In genomic region chr7:98194186-98194585, GRCh38 we compare ENCODE assay signal across 26 cellular contexts. TPM values are rescaled to one million over a fixed set of nuclear protein-coding genes. Genes with fewer than 3 reads are reported as not detected.
DNase-seq lines count a peak whose midpoint lies in the region; ATAC-seq, FAIRE-seq and TF ChIP-seq lines count a peak whose summit lies in the region.
"Had no signal": no experiment of that assay in that cellular context is flagged by ENCODE, and none has a peak within 500 bp of the region (broad histone marks: within the 10 kb centered on the region; RNA-seq: fewer than 3 reads in every experiment).

No MANE protein-coding gene starts in this region.

- POLR2A ChIA-PET in HEK293 (lab: Yijun Ruan, JAX): no interaction called here
- POLR2A ChIA-PET in HEK293T (lab: Yijun Ruan, JAX): no interaction called here

- ATAC-seq in activated CD8-positive, alpha-beta memory T cell treated with anti-CD3 and anti-CD28 coated beads, Interleukin-2, amount 10 ng/mL, durations not matched to agents 7 days and 5 days: no peak
- no peak for ATAC-seq in right cardiac atrium
- no peak for ATAC-seq in GM21423 (IDR thresholded peaks at IDR 0.05; ENCODE audit: unreplicated experiment)
- ATAC-seq: A549; CD8-positive, alpha-beta T cell had no signal

- H3K4me1 ChIP-seq in HEK293 (ENCODE audit: control insufficient read depth, insufficient read depth, low read length): no peaks in the 10 kb centered on the region
- H3K4me1 ChIP-seq in astrocyte (ENCODE audit: insufficient read depth, low read length): no peaks in the 10 kb centered on the region
- H3K4me1 ChIP-seq in right cardiac atrium (ENCODE audit: control insufficient read depth, insufficient read depth, low read length): no peaks in the 10 kb centered on the region
- H3K4me1 ChIP-seq: A549, Caco-2 had no signal

- no peak overlapping the region for H3K4me3 Mint-ChIP-seq in activated CD8-positive, alpha-beta memory T cell treated with anti-CD3 and anti-CD28 coated beads, Interleukin-2, amount 10 ng/mL, durations not matched to agents 7 days and 5 days
- H3K4me3 Mint-ChIP-seq in astrocyte (ENCODE audit: unreplicated experiment): no peak overlapping the region
- peak overlapping the region; percentile 47 for H3K4me3 Mint-ChIP-seq in endothelial cell (ENCODE audit: unreplicated experiment)
- H3K4me3 Mint-ChIP-seq: B cell; CD4-positive, alpha-beta T cell; CD8-positive, alpha-beta T cell had no signal

- no peaks in the 10 kb centered on the region for H3K9me3 ChIP-seq in HEK293 (ENCODE audit: control insufficient read depth, insufficient read depth, low read depth, low read length)
- H3K9me3 ChIP-seq in astrocyte (ENCODE audit: insufficient read depth, low read depth, low read length): peaks cover 2% of the 10 kb centered on the region
- H3K9me3 ChIP-seq in right cardiac atrium (ENCODE audit: control insufficient read depth, low read length): no peaks in the 10 kb centered on the region
- H3K9me3 ChIP-seq: Caco-2 had no signal

- intact Hi-C loops in right cardiac atrium (cut with DNase I): no loop called here

- H3K4me2 ChIP-seq in astrocyte (ENCODE audit: low read length): peak overlapping the region; percentile 6
- H3K4me2 ChIP-seq: A549; BLaER1 treated with 17β-estradiol and CSF1 and Interleukin-3, amounts not matched to agents 10 nM and 100 nM had no signal

- H4K20me1 ChIP-seq in astrocyte (ENCODE audit: insufficient read depth, low read length): peaks cover 2% of the 10 kb centered on the region

- H3K4me3 ChIP-seq in HEK293 (ENCODE audit: low read depth, low read length) (no peak overlapping the region), astrocyte (ENCODE audit: insufficient read depth, low read depth, low read length) (no peak overlapping the region), right cardiac atrium (ENCODE audit: low read length) (no peak overlapping the region)
- H3K4me3 ChIP-seq: A549; BLaER1 treated with 17β-estradiol and CSF1 and Interleukin-3, amounts not matched to agents 10 nM and 100 nM had no signal

- H3K36me3 ChIP-seq in HEK293 (ENCODE audit: control insufficient read depth in 2 of 2, insufficient read depth in 1 of 2, low read length in 2 of 2) (peaks cover 5 to 48% of the 10 kb centered on the region in 2 experiments; a peak in 2 of 3 replicates), astrocyte (ENCODE audit: insufficient read depth, low read length) (no peaks in the 10 kb centered on the region)

- DNase-seq in activated CD8-positive, alpha-beta memory T cell treated with anti-CD3 and anti-CD28 coated beads for 24 hours: peak; percentile 26
- no peak for DNase-seq in activated CD8-positive, alpha-beta memory T cell treated with anti-CD3 and anti-CD28 coated beads, Interleukin-2, amount 10 ng/mL, durations not matched to agents 7 days and 5 days
- DNase-seq in astrocyte (ENCODE audit: low read depth) (no peak), endothelial cell (ENCODE audit: low spot score) (no peak), HEK293T (ENCODE audit: extremely low spot score) (no peak), right cardiac atrium (no peak)
- DNase-seq: AML-193; Caco-2; Calu3; CD4-positive, alpha-beta T cell; CD8-positive, alpha-beta T cell; DMS79 treated with DMSO at 0.1 percent for 48 hours; GF-D8 had no signal

- TF ChIP-seq CTCF in HEK293 (tag by site-specific recombination; IDR thresholded peaks at IDR 0.05): no peak
- TF ChIP-seq CTCF in astrocyte (IDR thresholded peaks at IDR 0.05; ENCODE audit: insufficient read depth, low read depth, low read length): no peak
- TF ChIP-seq CTCF in endothelial cell (IDR thresholded peaks at IDR 0.05; ENCODE audit: unreplicated experiment): no peak

- H3K79me2 ChIP-seq in astrocyte (ENCODE audit: insufficient read depth, low read length): peaks cover 3% of the 10 kb centered on the region

- CTCF ChIA-PET in activated CD8-positive, alpha-beta memory T cell treated with anti-CD3 and anti-CD28 coated beads, Interleukin-2, amount 10 ng/mL, durations not matched to agents 7 days and 5 days (lab: Charles Lee): no interaction called here
- CTCF ChIA-PET in HEK293 (lab: Yijun Ruan, JAX): no interaction called here
- CTCF ChIA-PET in HEK293T (lab: Yijun Ruan, JAX): no interaction called here

- H2AFZ ChIP-seq in astrocyte (ENCODE audit: low read depth, low read length): no peak overlapping the region

- no peaks in the 10 kb centered on the region for H3K27me3 ChIP-seq in astrocyte (ENCODE audit: insufficient read depth, low read length)
- no peaks in the 10 kb centered on the region for H3K27me3 ChIP-seq in right cardiac atrium (ENCODE audit: control insufficient read depth, insufficient read depth)
- H3K27me3 ChIP-seq: BLaER1 treated with 17β-estradiol and CSF1 and Interleukin-3, amounts not matched to agents 10 nM and 100 nM had no signal

- WGBS in right cardiac atrium: 97% methylated on average over 28 of the region's 28 CpGs

- H3K27ac Mint-ChIP-seq in activated CD8-positive, alpha-beta memory T cell treated with anti-CD3 and anti-CD28 coated beads, Interleukin-2, amount 10 ng/mL, durations not matched to agents 7 days and 5 days: no peak overlapping the region
- H3K27ac Mint-ChIP-seq in astrocyte (ENCODE audit: unreplicated experiment) (no peak overlapping the region), endothelial cell (ENCODE audit: unreplicated experiment) (no peak overlapping the region)
- H3K27ac Mint-ChIP-seq: B cell; CD4-positive, alpha-beta T cell; CD8-positive, alpha-beta T cell had no signal

- H3K36me3 Mint-ChIP-seq in activated CD8-positive, alpha-beta memory T cell treated with anti-CD3 and anti-CD28 coated beads, Interleukin-2, amount 10 ng/mL, durations not matched to agents 7 days and 5 days: peaks cover 18% of the 10 kb centered on the region
- peaks cover 23% of the 10 kb centered on the region for H3K36me3 Mint-ChIP-seq in astrocyte (ENCODE audit: low read depth, unreplicated experiment)
- peaks cover 31% of the 10 kb centered on the region for H3K36me3 Mint-ChIP-seq in endothelial cell (ENCODE audit: low read depth, unreplicated experiment)

- FAIRE-seq in astrocyte (lab: Jason Lieb, UNC): no peak
- FAIRE-seq: A549, D721Med, G401.6, GM12891, GM19239 had no signal

- H3K4me1 Mint-ChIP-seq in activated CD8-positive, alpha-beta memory T cell treated with anti-CD3 and anti-CD28 coated beads, Interleukin-2, amount 10 ng/mL, durations not matched to agents 7 days and 5 days: peaks cover 14% of the 10 kb centered on the region
- H3K4me1 Mint-ChIP-seq in astrocyte (ENCODE audit: low read depth, unreplicated experiment) (peaks cover 8% of the 10 kb centered on the region), endothelial cell (ENCODE audit: unreplicated experiment) (peaks cover 7% of the 10 kb centered on the region)

- no peaks in the 10 kb centered on the region for H3K27me3 Mint-ChIP-seq in activated CD8-positive, alpha-beta memory T cell treated with anti-CD3 and anti-CD28 coated beads, Interleukin-2, amount 10 ng/mL, durations not matched to agents 7 days and 5 days
- H3K27me3 Mint-ChIP-seq in astrocyte (ENCODE audit: low read depth, unreplicated experiment): no peaks in the 10 kb centered on the region
- H3K27me3 Mint-ChIP-seq in endothelial cell (ENCODE audit: unreplicated experiment): peaks cover 2% of the 10 kb centered on the region
- H3K27me3 Mint-ChIP-seq: CD4-positive, alpha-beta T cell had no signal

- H3K27ac ChIP-seq in HEK293 (ENCODE audit: extremely low read depth, low read depth, low read length): no peak overlapping the region
- H3K27ac ChIP-seq in astrocyte (ENCODE audit: low read depth, low read length): no peak overlapping the region
- H3K27ac ChIP-seq in right cardiac atrium (ENCODE audit: low read length): no peak overlapping the region
- H3K27ac ChIP-seq: 22Rv1; A549; BLaER1 treated with 17β-estradiol and CSF1 and Interleukin-3, amounts not matched to agents 10 nM and 100 nM; C4-2B had no signal

- peaks cover 3% of the 10 kb centered on the region for H3K9me3 Mint-ChIP-seq in activated CD8-positive, alpha-beta memory T cell treated with anti-CD3 and anti-CD28 coated beads, Interleukin-2, amount 10 ng/mL, durations not matched to agents 7 days and 5 days (ENCODE audit: low read depth)
- H3K9me3 Mint-ChIP-seq in astrocyte (ENCODE audit: unreplicated experiment) (peaks cover 2% of the 10 kb centered on the region), endothelial cell (ENCODE audit: unreplicated experiment) (no peaks in the 10 kb centered on the region)
- H3K9me3 Mint-ChIP-seq: CD4-positive, alpha-beta T cell had no signal

- no peak overlapping the region for H3K9ac ChIP-seq in astrocyte (ENCODE audit: low read length)
- H3K9ac ChIP-seq: BLaER1 treated with 17β-estradiol and CSF1 and Interleukin-3, amounts not matched to agents 10 nM and 100 nM had no signal

TF ChIP-seq in HEK293, 187 proteins besides CTCF, POLR2A, EP300 and RAD21 (continues in another document):
- no peak for TF ChIP-seq ZNF404 (tag by site-specific recombination; IDR thresholded peaks at IDR 0.05)
- 0 out of 2 replicates have a peak, but pooled peaks have one; percentile 23 for TF ChIP-seq SCRT2 (tag by site-specific recombination; IDR thresholded peaks at IDR 0.05)

TF ChIP-seq in HEK293T, 16 proteins besides CTCF, POLR2A, EP300 and RAD21 (continues in another document):
- no peak for TF ChIP-seq LEF1 (IDR thresholded peaks at IDR 0.05; ENCODE audit: borderline replicate concordance)
- no peak for TF ChIP-seq PKNOX1 (IDR thresholded peaks at IDR 0.05)
- no peak for TF ChIP-seq FOXK2 (IDR thresholded peaks at IDR 0.05)
- no peak for TF ChIP-seq BHLHE40 (IDR thresholded peaks at IDR 0.05; ENCODE audit: borderline replicate concordance)
- TF ChIP-seq ARNT (IDR thresholded peaks at IDR 0.05): no peak
- no peak for TF ChIP-seq HDGF (IDR thresholded peaks at IDR 0.05; ENCODE audit: borderline replicate concordance)

RNA-seq across cellular contexts. Expression of gene BHLHA15, which starts 17.1 kb away (rescaled TPM):
- under 1 TPM in 1 of 2 experiments, not detected in 1; 0.33 TPM for total RNA-seq in activated CD8-positive, alpha-beta memory T cell treated with anti-CD3 and anti-CD28 coated beads, Interleukin-2, amount 10 ng/mL, durations not matched to agents 7 days and 5 days
- 0.57 and 1.2 TPM in 2 replicates for total RNA-seq in astrocyte
- total RNA-seq in endothelial cell (ENCODE audit: unreplicated experiment): 1.2 TPM
- total RNA-seq in right cardiac atrium: under 1 TPM in 2 of 4 donors, not detected in 2; 0.53 to 0.57 TPM
- not detected for polyA plus RNA-seq in right cardiac atrium
- total RNA-seq: A172; CD4-positive, alpha-beta T cell; CD8-positive, alpha-beta T cell had no signal
- polyA plus RNA-seq: BJ had no signal

RNA-seq across cellular contexts. Expression of gene TECPR1, which starts 57.8 kb away (rescaled TPM):
- total RNA-seq in activated CD8-positive, alpha-beta memory T cell treated with anti-CD3 and anti-CD28 coated beads, Interleukin-2, amount 10 ng/mL, durations not matched to agents 7 days and 5 days: 10 to 100 TPM; 45.6 to 60.7 TPM
- total RNA-seq in astrocyte (23.9 and 30.4 TPM in 2 replicates), endothelial cell (ENCODE audit: unreplicated experiment) (129 TPM), right cardiac atrium (10 to 100 TPM; 20.9 to 25.5 (median 25.1) TPM)
- polyA plus RNA-seq in right cardiac atrium: 10.5 TPM
